In genomic region chr15:93720607-93721006, GRCh38 we compare ENCODE assay signal across 27 cellular contexts.
"Had no signal": no experiment of that assay in that cellular context is flagged by ENCODE, and none has a peak within 500 bp of the region (broad histone marks: within the 10 kb centered on the region; RNA-seq: fewer than 3 reads in every experiment).

No MANE protein-coding gene starts in this region.

- H3K27me3 Mint-ChIP-seq: stimulated activated naive B cell treated with anti-CD40 and anti-IgM and Interleukin-4, amounts not matched to agents 10 μg/mL and 1 μg/mL and 100 μg/mL, for 72 hours had no signal

- H3K9me3 Mint-ChIP-seq: nephron; stimulated activated naive CD8-positive, alpha-beta T cell treated with anti-CD3 and anti-CD28 coated beads, Interleukin-15, Interleukin-2, amounts not matched to agents 100 ng/mL and 50 ng/mL, for 24 hours had no signal

- H3K4me3 Mint-ChIP-seq: naive thymus-derived CD4-positive, alpha-beta T cell; nephron; stimulated activated naive B cell treated with anti-CD40 and anti-IgM and Interleukin-4, amounts not matched to agents 10 μg/mL and 1 μg/mL and 100 μg/mL, for 72 hours; stimulated activated naive CD8-positive, alpha-beta T cell treated with anti-CD3 and anti-CD28 coated beads, Interleukin-15, Interleukin-2, amounts not matched to agents 100 ng/mL and 50 ng/mL, for 24 hours had no signal

- ATAC-seq: heart right ventricle; left cardiac atrium; left lung; naive thymus-derived CD4-positive, alpha-beta T cell; right lobe of liver; stimulated activated naive B cell treated with anti-CD40 and anti-IgM and Interleukin-4, amounts not matched to agents 10 μg/mL and 1 μg/mL and 100 μg/mL, for 72 hours had no signal

- FAIRE-seq: colon, islet of Langerhans, small intestine had no signal

- H3K9ac ChIP-seq: parathyroid adenoma had no signal

- H2AFZ ChIP-seq: parathyroid adenoma had no signal

- H3K27ac Mint-ChIP-seq: naive thymus-derived CD4-positive, alpha-beta T cell; nephron; progenitor cell of endocrine pancreas; stimulated activated naive B cell treated with anti-CD40 and anti-IgM and Interleukin-4, amounts not matched to agents 10 μg/mL and 1 μg/mL and 100 μg/mL, for 72 hours; stimulated activated naive CD8-positive, alpha-beta T cell treated with anti-CD3 and anti-CD28 coated beads, Interleukin-15, Interleukin-2, amounts not matched to agents 100 ng/mL and 50 ng/mL, for 24 hours had no signal

- H3K79me2 ChIP-seq: parathyroid adenoma had no signal

- H3K4me1 ChIP-seq: esophagus muscularis mucosa, heart right ventricle, left lung, parathyroid adenoma, right lobe of liver, upper lobe of left lung had no signal

- H3K9me3 ChIP-seq: esophagus muscularis mucosa, heart right ventricle, left lung, right lobe of liver, thoracic aorta, tibial nerve, upper lobe of left lung had no signal

- H3K27me3 ChIP-seq: esophagus muscularis mucosa, heart right ventricle, left lung, right lobe of liver, tibial nerve, upper lobe of left lung had no signal

- H3K4me1 Mint-ChIP-seq: naive thymus-derived CD4-positive, alpha-beta T cell; stimulated activated naive B cell treated with anti-CD40 and anti-IgM and Interleukin-4, amounts not matched to agents 10 μg/mL and 1 μg/mL and 100 μg/mL, for 72 hours had no signal

- DNase-seq: dorsolateral prefrontal cortex; effector CD4-positive, alpha-beta T cell; foreskin melanocyte; glutamatergic neuron; heart right ventricle; hippocampal formation; left cardiac atrium; mesendoderm; midbrain; naive thymus-derived CD4-positive, alpha-beta T cell; nucleus accumbens; right lobe of liver; small intestine; stimulated activated CD4-positive, alpha-beta T cell treated with anti-CD3 and anti-CD28 coated beads, Interleukin-15, amount 100 ng/mL, for 24 hours; stimulated activated CD4-positive, alpha-beta T cell treated with anti-CD3 and anti-CD28 coated beads, Interleukin-2, amount 100 ng/mL, for 48 hours; stimulated activated naive B cell treated with anti-CD40 and anti-IgM and Interleukin-4, amounts not matched to agents 10 μg/mL and 1 μg/mL and 100 μg/mL, for 72 hours; upper lobe of left lung had no signal

- H3K4me3 ChIP-seq: dorsolateral prefrontal cortex, esophagus muscularis mucosa, heart right ventricle, left lung, right lobe of liver, thoracic aorta, tibial nerve, upper lobe of left lung had no signal

- H3K36me3 ChIP-seq: esophagus muscularis mucosa, heart right ventricle, left lung, right lobe of liver, thoracic aorta, tibial nerve, upper lobe of left lung had no signal

- H3K27ac ChIP-seq: dorsolateral prefrontal cortex, esophagus muscularis mucosa, heart right ventricle, left lung, parathyroid adenoma, right lobe of liver, thoracic aorta, tibial nerve, upper lobe of left lung had no signal

- H3K36me3 Mint-ChIP-seq: naive thymus-derived CD4-positive, alpha-beta T cell; stimulated activated naive B cell treated with anti-CD40 and anti-IgM and Interleukin-4, amounts not matched to agents 10 μg/mL and 1 μg/mL and 100 μg/mL, for 72 hours had no signal
